In the genomic region with DNA sequence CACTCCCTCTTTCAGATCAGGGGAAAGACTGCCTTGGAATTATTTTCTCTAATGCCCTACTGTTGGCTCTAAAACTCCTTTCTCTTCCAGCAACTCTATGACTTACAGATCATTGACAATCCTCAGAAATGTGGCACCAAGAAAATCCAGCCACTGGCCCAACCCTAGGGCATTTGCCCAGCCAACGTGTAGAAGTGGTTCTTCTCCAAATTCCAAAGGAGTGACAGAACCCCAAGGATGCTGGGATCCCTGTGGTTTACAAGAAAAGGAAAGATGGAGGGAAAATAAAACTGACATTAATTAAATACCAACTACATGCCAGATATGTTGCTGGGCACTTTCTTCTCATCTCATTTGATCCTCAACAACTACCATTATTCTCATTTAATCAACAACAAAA, we compare ENCODE assay signal across 20 cellular contexts.
"Had no signal": no experiment of that assay in that cellular context is flagged by ENCODE, and none has a peak within 500 bp of the region (broad histone marks: within the 10 kb centered on the region; RNA-seq: fewer than 3 reads in every experiment).

No MANE protein-coding gene starts in this region.

- H3K9ac ChIP-seq: SK-N-SH had no signal

- DNase-seq: IMR-90, Karpas-422, KG1, MM.1S, NCI-H1092 treated with DMSO at 0.1 percent for 48 hours, NCI-H1436, NCI-H187, NCI-H2029, NCI-H2081 treated with DMSO at 0.1 percent for 48 hours, NCI-H2171, NCI-H226, NCI-H446, NCI-H510A, NCI-H524 treated with DMSO at 0.1 percent for 48 hours, NCI-H69, NCI-H774, SHP77, SK-N-SH had no signal

- ATAC-seq: HepG2 had no signal

- H3K27ac ChIP-seq: RWPE1 had no signal

- H3K9me3 ChIP-seq: SK-N-SH had no signal

- H3K4me2 ChIP-seq: SK-N-SH had no signal
